In the genomic region with DNA sequence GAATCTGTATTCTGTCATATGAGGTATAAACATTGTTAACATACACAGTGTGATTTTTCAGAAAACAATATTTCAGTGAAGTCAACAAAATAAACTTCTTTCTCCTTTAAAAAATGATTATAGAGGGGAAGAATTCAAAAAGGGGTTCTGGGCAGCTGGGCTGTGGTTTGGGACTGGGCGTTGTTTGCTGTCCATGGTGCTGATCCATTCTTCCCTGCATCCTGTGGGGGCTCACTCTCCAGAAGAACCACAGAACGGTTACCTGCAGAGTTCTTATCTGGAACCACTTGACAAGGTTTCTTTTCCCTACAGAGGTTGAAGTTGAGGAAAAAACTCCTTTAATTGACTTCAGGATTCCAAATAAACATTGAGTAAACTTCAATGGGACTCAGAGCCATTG, we compare ENCODE assay signal across 14 cellular contexts.
DNase-seq lines count a peak whose midpoint lies in the region; ATAC-seq, FAIRE-seq and TF ChIP-seq lines count a peak whose summit lies in the region.
"Had no signal": no experiment of that assay in that cellular context is flagged by ENCODE, and none has a peak within 500 bp of the region (broad histone marks: within the 10 kb centered on the region; RNA-seq: fewer than 3 reads in every experiment).

No MANE protein-coding gene starts in this region.

- POLR2A ChIA-PET in HCT116 (lab: Charles Lee), result no interaction called here
- POLR2A ChIA-PET in K562 (lab: Yijun Ruan, JAX), result no interaction called here

- BruUV-seq in HCT116 (replicated peaks; lab: Mats Ljungman, UMichigan), result no TSS peak
- BruUV-seq in K562 (replicated peaks; lab: Mats Ljungman, UMichigan), result no TSS peak

- TF ChIP-seq CTCF in HCT116 (IDR thresholded peaks at IDR 0.05 in 2 of 3, conservative IDR thresholded peaks at IDR 0.05 in 1 of 3; ENCODE audit: borderline replicate concordance in 1 of 3, insufficient read depth in 1 of 3, low read depth in 2 of 3, low read length in 2 of 3) (no peak), K562 (IDR thresholded peaks at IDR 0.05 in 2 of 3, conservative IDR thresholded peaks at IDR 0.05 in 1 of 3; ENCODE audit: insufficient read depth in 2 of 3, low read depth in 1 of 3, low read length in 3 of 3) (no peak), neural cell (IDR thresholded peaks at IDR 0.05; ENCODE audit: poor library complexity, severe bottlenecking) (no peak)

- H4K20me1 ChIP-seq in HCT116 (ENCODE audit: insufficient read depth) (no peaks in the 10 kb centered on the region), K562 (replicated peaks; ENCODE audit: control insufficient read depth, insufficient read depth, low read length) (no peaks in the 10 kb centered on the region), neural cell (ENCODE audit: insufficient read depth) (no peaks in the 10 kb centered on the region)

- 0% methylated on average over 2 of the region's 2 CpGs for WGBS in K562 (ENCODE audit: insufficient coverage, low coverage, missing lambda C conversion rate)

- intact Hi-C loops in HCT116 (cut with micrococcal nuclease), result no loop called here
- intact Hi-C loops in K562 (cut with micrococcal nuclease), result no loop called here

- H3K9ac ChIP-seq in HCT116 (ENCODE audit: low read length) (no peak overlapping the region), K562 (ENCODE audit: insufficient read depth in 1 of 2, low read depth in 2 of 2, low read length in 2 of 2) (no peak overlapping the region), neural cell (ENCODE audit: low read length) (no peak overlapping the region)

- H3K4me1 ChIP-seq in HCT116 (ENCODE audit: control insufficient read depth in 1 of 2, insufficient read depth in 2 of 2, low read length in 2 of 2) (no peaks in the 10 kb centered on the region), K562 (replicated peaks in 1 of 2; ENCODE audit: control insufficient read depth in 2 of 2, insufficient read depth in 2 of 2, low read length in 2 of 2) (no peaks in the 10 kb centered on the region)
- H3K4me1 ChIP-seq: left ventricle myocardium inferior had no signal

- H3K4me2 ChIP-seq in HCT116 (ENCODE audit: low read length) (no peak overlapping the region), K562 (ENCODE audit: insufficient read depth, low read length) (no peak overlapping the region), neural cell (ENCODE audit: low read length) (no peak overlapping the region)

- no peak overlapping the region for H3K4me3 ChIP-seq in HCT116 (replicated peaks in 1 of 2; ENCODE audit: low read depth in 1 of 2, low read length in 2 of 2)
- no peak overlapping the region for H3K4me3 ChIP-seq in K562
- H3K4me3 ChIP-seq in neural cell (ENCODE audit: low read length), result no peak overlapping the region
- H3K4me3 ChIP-seq: left ventricle myocardium inferior had no signal

- DNase-seq in HCT116 (ENCODE audit: low read depth, low spot score) (no peak), NCI-H226 (peak; percentile 2), K562 (ENCODE audit: extremely low read depth in 1 of 4, low spot score in 3 of 4) (peak; percentile 9 to 26 (median 20)), NCI-H2107 treated with DMSO at 0.1 percent for 48 hours (lab: John Stamatoyannopoulos, UW; ENCODE audit: unreplicated experiment) (no peak)
- DNase-seq: EL, left ventricle myocardium inferior, NCI-H187 treated with DMSO at 0.1 percent for 48 hours, NCI-H774, small intestine had no signal

- TF ChIP-seq POLR2A in HCT116 (IDR thresholded peaks at IDR 0.05; ENCODE audit: borderline replicate concordance, extremely low read depth, insufficient read depth, insufficient read length), result no peak
- TF ChIP-seq POLR2A in K562 (conservative IDR thresholded peaks at IDR 0.05), result no peak

- no peaks in the 10 kb centered on the region for H3F3A ChIP-seq in neural cell (ENCODE audit: insufficient read depth, low read length, poor library complexity, severe bottlenecking)

- FAIRE-seq in K562 (lab: Jason Lieb, UNC), result no peak
- FAIRE-seq: small intestine had no signal

- TF ChIP-seq EP300 in K562 (IDR thresholded peaks at IDR 0.05; ENCODE audit: low read length) (no peak), neural cell (conservative IDR thresholded peaks at IDR 0.05; ENCODE audit: poor library complexity, severe bottlenecking) (no peak)

- H3K9me2 ChIP-seq in HCT116 (ENCODE audit: insufficient read depth) (no peaks in the 10 kb centered on the region), neural cell (ENCODE audit: insufficient read depth, low read length) (no peaks in the 10 kb centered on the region)

- CTCF ChIA-PET in HCT116 (lab: Charles Lee) (no interaction called here), K562 (lab: Yijun Ruan, JAX; ENCODE audit: low intra/inter-chr PET ratio) (no interaction called here)

- no peaks in the 10 kb centered on the region for H3K36me3 ChIP-seq in HCT116 (ENCODE audit: control insufficient read depth in 1 of 2, insufficient read depth in 2 of 2, low read length in 2 of 2)
- no peaks in the 10 kb centered on the region for H3K36me3 ChIP-seq in K562 (ENCODE audit: control insufficient read depth, insufficient read depth, low read length)
- H3K36me3 ChIP-seq in neural cell (ENCODE audit: insufficient read depth, low read length), result no peaks in the 10 kb centered on the region
- H3K36me3 ChIP-seq: left ventricle myocardium inferior had no signal

- in situ Hi-C loops in K562 (cut with MboI), result no loop called here

- H3K27ac ChIP-seq in HCT116 (ENCODE audit: low read depth, low read length) (no peak overlapping the region), K562 (ENCODE audit: extremely low read depth, low read depth, low read length) (no peak overlapping the region), neural cell (ENCODE audit: low read length) (no peak overlapping the region)
- H3K27ac ChIP-seq: C4-2B, left ventricle myocardium inferior had no signal

- H3K9me1 ChIP-seq in K562 (ENCODE audit: control insufficient read depth, insufficient read depth, low read length), result no peaks in the 10 kb centered on the region

- H3K27me3 ChIP-seq in HCT116 (ENCODE audit: insufficient read depth, low read length) (no peaks in the 10 kb centered on the region), K562 (ENCODE audit: control insufficient read depth in 2 of 2, insufficient read depth in 2 of 2, low read length in 2 of 2) (no peaks in the 10 kb centered on the region), neural cell (ENCODE audit: insufficient read depth, low read depth, low read length) (no peaks in the 10 kb centered on the region)

- ATAC-seq in HCT116 (no peak), K562 (no peak), GM21381 (IDR thresholded peaks at IDR 0.05; ENCODE audit: unreplicated experiment) (no peak), GM21737 (IDR thresholded peaks at IDR 0.05; ENCODE audit: unreplicated experiment) (no peak), GM18907 (IDR thresholded peaks at IDR 0.05; ENCODE audit: unreplicated experiment) (no peak)

- no peak for TF ChIP-seq RAD21 in HCT116 (IDR thresholded peaks at IDR 0.05; ENCODE audit: low read depth)
- TF ChIP-seq RAD21 in K562 (CRISPR knock-in tag; conservative IDR thresholded peaks at IDR 0.05 in 1 of 2, IDR thresholded peaks at IDR 0.05 in 1 of 2), result no peak
- TF ChIP-seq RAD21 in neural cell (conservative IDR thresholded peaks at IDR 0.05), result no peak

- H3K9me3 ChIP-seq in HCT116 (ENCODE audit: control insufficient read depth in 1 of 2, insufficient read depth in 1 of 2, low read depth in 1 of 2, low read length in 2 of 2) (peaks cover 0 to 12% of the 10 kb centered on the region in 2 experiments; a peak in 2 of 4 replicates), K562 (replicated peaks; ENCODE audit: control insufficient read depth, insufficient read depth, low read depth, low read length) (no peaks in the 10 kb centered on the region), neural cell (ENCODE audit: low read length) (no peaks in the 10 kb centered on the region)

- H3K79me2 ChIP-seq in HCT116 (ENCODE audit: insufficient read depth, low read length) (no peaks in the 10 kb centered on the region), K562 (ENCODE audit: control insufficient read depth, insufficient read depth, low read length) (no peaks in the 10 kb centered on the region), neural cell (replicated peaks; ENCODE audit: insufficient read depth, low read length) (no peaks in the 10 kb centered on the region)

- H2AFZ ChIP-seq in HCT116 (ENCODE audit: low read depth, low read length, poor library complexity, severe bottlenecking) (no peak overlapping the region), K562 (ENCODE audit: low read depth, low read length) (no peak overlapping the region), neural cell (ENCODE audit: low read depth, low read length) (no peak overlapping the region)

- RAD21 ChIA-PET in HCT116 (lab: Charles Lee; ENCODE audit: low non-redundant PET in 1 of 2, low total read pairs in 2 of 2, uncharacterized antibody in 2 of 2, unreplicated experiment in 2 of 2), result no interaction called here

TF ChIP-seq in HCT116, 20 proteins besides CTCF, POLR2A, EP300 and RAD21 (continues in another document):
- TF ChIP-seq JUND (IDR thresholded peaks at IDR 0.05), result no peak

TF ChIP-seq in K562, 482 proteins besides CTCF, POLR2A, EP300 and RAD21 (continues in another document):
- TF ChIP-seq ZNF77 (CRISPR knock-in tag; IDR thresholded peaks at IDR 0.05), result no peak
- TF ChIP-seq EHMT2 (IDR thresholded peaks at IDR 0.05), result peak; percentile 70
- TF ChIP-seq MIER1 (IDR thresholded peaks at IDR 0.05; ENCODE audit: low read depth), result 0 out of 2 replicates have a peak, but pooled peaks have one; percentile 38
- TF ChIP-seq BCL6 (CRISPR knock-in tag; IDR thresholded peaks at IDR 0.05), result no peak
- TF ChIP-seq CC2D1A (IDR thresholded peaks at IDR 0.05), result no peak

TF ChIP-seq in neural cell, 6 proteins besides CTCF, POLR2A, EP300 and RAD21 (continues in another document):
- no peak for TF ChIP-seq MXI1 (conservative IDR thresholded peaks at IDR 0.05; ENCODE audit: poor library complexity, severe bottlenecking)

Comparison
In these comparisons a context has a peak if more than half of its experiments do, and no peak if none do; other contexts are left out.
1. DNase-seq: peak in NCI-H226 (single experiment) and K562 (4 of 4); none in HCT116 (single experiment) and NCI-H2107 treated with DMSO at 0.1 percent for 48 hours (single experiment).